ENCODE assay signal across 9 cellular contexts in genomic region chr11:74754507-74755255, GRCh38. TPM values are rescaled to one million over a fixed set of nuclear protein-coding genes. Genes with fewer than 3 reads are reported as not detected.
DNase-seq lines count a peak whose midpoint lies in the region; FAIRE-seq and TF ChIP-seq lines count a peak whose summit lies in the region.
"Had no signal": no experiment of that assay in that cellular context is flagged by ENCODE, and none has a peak within 500 bp of the region (broad histone marks: within the 10 kb centered on the region; RNA-seq: fewer than 3 reads in every experiment).

No MANE protein-coding gene starts in this region.

- H3K27me3 ChIP-seq in keratinocyte (ENCODE audit: control insufficient read depth, extremely low read depth, insufficient read depth, low read length), result no peaks in the 10 kb centered on the region

- dilution Hi-C loops in keratinocyte (cut with MboI; ENCODE audit: extremely low pct_ligation_motif_present, low sequenced_read_pairs), result no loop called here

- intact Hi-C loops in posterior cingulate gyrus (cut with DNase I), result no loop called here

- peaks cover 35% of the 10 kb centered on the region for H3K4me1 ChIP-seq in keratinocyte (ENCODE audit: control insufficient read depth, extremely low read depth, insufficient read depth, low read length)

- H3K36me3 ChIP-seq in keratinocyte (ENCODE audit: control insufficient read depth in 2 of 2, extremely low read depth in 1 of 2, insufficient read depth in 2 of 2, low read length in 2 of 2), result no peaks in the 10 kb centered on the region

- peaks cover 67% of the 10 kb centered on the region for H3K79me2 ChIP-seq in keratinocyte (ENCODE audit: control insufficient read depth, insufficient read depth, low read length)

- peak overlapping the region; percentile 43 for H3K4me3 ChIP-seq in WI38 (ENCODE audit: low read depth, low read length)
- H3K4me3 ChIP-seq in keratinocyte (ENCODE audit: control insufficient read depth in 2 of 3, extremely low read depth in 1 of 3, insufficient read depth in 2 of 3, low read depth in 1 of 3, low read length in 3 of 3), result peak overlapping the region in 2 of 3 experiments; percentile 49 to 51

- FAIRE-seq in H54 (lab: Jason Lieb, UNC) (peak; percentile 87), keratinocyte (lab: Jason Lieb, UNC) (peak; percentile 9)

- H3K9ac ChIP-seq in keratinocyte (ENCODE audit: control insufficient read depth, extremely low read depth, insufficient read depth, low read length), result peak overlapping the region; percentile 55

- H3K9me3 ChIP-seq in keratinocyte (ENCODE audit: control insufficient read depth, low read depth, low read length), result no peaks in the 10 kb centered on the region

- no peak for TF ChIP-seq POLR2A in H54 (IDR thresholded peaks at IDR 0.05; ENCODE audit: low read depth, low read length)

- TF ChIP-seq CTCF in WI38 (IDR thresholded peaks at IDR 0.05; ENCODE audit: low read depth, low read length), result no peak
- no peak for TF ChIP-seq CTCF in keratinocyte (optimal IDR thresholded peaks at IDR 0.05 in 1 of 3, IDR thresholded peaks at IDR 0.05 in 1 of 3, conservative IDR thresholded peaks at IDR 0.05 in 1 of 3; ENCODE audit: extremely low read depth in 1 of 3, insufficient read depth in 2 of 3, low read length in 3 of 3)

- peak overlapping the region; percentile 88 for H3K27ac ChIP-seq in keratinocyte (ENCODE audit: control insufficient read depth, insufficient read depth, low read length)

- no peaks in the 10 kb centered on the region for H3K9me1 ChIP-seq in keratinocyte (ENCODE audit: control insufficient read depth, extremely low read depth, insufficient read depth, low read length)

- H3K4me2 ChIP-seq in keratinocyte (ENCODE audit: control insufficient read depth, extremely low read depth, insufficient read depth, low read depth, low read length), result peak overlapping the region; percentile 86

- H2AFZ ChIP-seq in keratinocyte (ENCODE audit: control insufficient read depth, low read length), result no peak overlapping the region

- H4K20me1 ChIP-seq in keratinocyte (ENCODE audit: control insufficient read depth, extremely low read depth, insufficient read depth, low read length), result no peaks in the 10 kb centered on the region

- peak; percentile 80 for DNase-seq in AG08396 (ENCODE audit: low spot score)
- peak; percentile 65 for DNase-seq in H54 (ENCODE audit: insufficient read length, low spot score)
- peak; percentile 69 for DNase-seq in keratinocyte (ENCODE audit: low read depth, low spot score)
- DNase-seq in iPS-NIHi7 (ENCODE audit: extremely low spot score), result no peak
- no peak for DNase-seq in posterior cingulate gyrus
- no peak for DNase-seq in stimulated activated naive CD4-positive, alpha-beta T cell (lab: John Stamatoyannopoulos, UW)
- no peak for DNase-seq in COLO668 (lab: John Stamatoyannopoulos, UW; ENCODE audit: unreplicated experiment)
- DNase-seq: left ventricle myocardium superior had no signal

RNA-seq across cellular contexts. Expression of gene RNF169, which starts 6.0 kb away (rescaled TPM):
- 6.2 to 9.2 TPM (median 8.9 TPM) in 3 replicates for polyA plus RNA-seq in keratinocyte
- polyA plus RNA-seq in keratinocyte (2011; ENCODE audit: low read depth), result 2.3 TPM
- polyA plus RNA-seq in keratinocyte (2011; cell fraction: cytosol; rRNA removed), result 3.3 and 5.4 TPM in 2 replicates
- polyA plus RNA-seq in keratinocyte (2011; cell fraction: nucleus; rRNA removed), result 9.4 and 10.9 TPM in 2 replicates
- polyA plus RNA-seq in keratinocyte (2012; ENCODE audit: low replicate concordance), result 3.5 and 6.3 TPM in 2 replicates
- 7.4 to 29.1 TPM (median 21.0 TPM) in 3 replicates for polyA minus RNA-seq in keratinocyte
- 10.0 TPM for polyA minus RNA-seq in keratinocyte (2011; cell fraction: cytosol; rRNA and poly(A)+ RNA removed)
- 19.2 and 36.7 TPM in 2 replicates for polyA minus RNA-seq in keratinocyte (2011; cell fraction: nucleus; rRNA and poly(A)+ RNA removed)

RNA-seq across cellular contexts. Expression of gene CHRDL2, which starts 23.5 kb away (rescaled TPM):
- polyA plus RNA-seq in keratinocyte, result not detected in 3 replicates
- polyA plus RNA-seq in keratinocyte (2011; ENCODE audit: low read depth), result not detected
- polyA plus RNA-seq in keratinocyte (2011; cell fraction: cytosol; rRNA removed), result not detected in 2 replicates
- not detected in 2 replicates for polyA plus RNA-seq in keratinocyte (2011; cell fraction: nucleus; rRNA removed)
- not detected in 2 replicates for polyA plus RNA-seq in keratinocyte (2012; ENCODE audit: low replicate concordance)
- polyA minus RNA-seq in keratinocyte, result not detected in 3 replicates
- polyA minus RNA-seq in keratinocyte (2011; cell fraction: cytosol; rRNA and poly(A)+ RNA removed), result not detected
- not detected in 2 replicates for polyA minus RNA-seq in keratinocyte (2011; cell fraction: nucleus; rRNA and poly(A)+ RNA removed)

Comparison
In these comparisons a context has a peak if more than half of its experiments do, and no peak if none do; other contexts are left out.
1. DNase-seq: peak in AG08396 (single experiment), H54 (single experiment) and keratinocyte (single experiment); none in iPS-NIHi7 (single experiment), posterior cingulate gyrus (0 of 10), stimulated activated naive CD4-positive, alpha-beta T cell (0 of 6) and COLO668 (single experiment).